22 cellular contexts compared by ENCODE assay signal in genomic region chr5:76271836-76272235, GRCh38.
DNase-seq lines count a peak whose midpoint lies in the region; ATAC-seq and TF ChIP-seq lines count a peak whose summit lies in the region.
"Had no signal": no experiment of that assay in that cellular context is flagged by ENCODE, and none has a peak within 500 bp of the region (broad histone marks: within the 10 kb centered on the region; RNA-seq: fewer than 3 reads in every experiment).

No MANE protein-coding gene starts in this region.

- H3K79me2 ChIP-seq in Loucy (ENCODE audit: insufficient read depth, low read length): no peaks in the 10 kb centered on the region

- H4K20me1 ChIP-seq in Loucy (ENCODE audit: insufficient read depth, low read length, poor library complexity, severe bottlenecking): no peaks in the 10 kb centered on the region
- H4K20me1 ChIP-seq: BLaER1 treated with 17β-estradiol and CSF1 and Interleukin-3, amounts not matched to agents 10 nM and 100 nM had no signal

- no peaks in the 10 kb centered on the region for H3K4me1 Mint-ChIP-seq in glutamatergic neuron (ENCODE audit: low read depth, unreplicated experiment)
- H3K4me1 Mint-ChIP-seq in naive thymus-derived CD4-positive, alpha-beta T cell: peaks cover 0 to 39% (median 4%) of the 10 kb centered on the region in 7 donors

- DNase-seq in ELF-1 (ENCODE audit: low read depth, low spot score) (peak; percentile 31), islet precursor cell (peak; percentile 63), thyroid gland (no peak), glutamatergic neuron (no peak)
- DNase-seq in naive thymus-derived CD4-positive, alpha-beta T cell: no peak
- DNase-seq: CD4-positive, alpha-beta T cell; DMS53; H7; KG1; MM.1S; NCI-H1417; NCI-H1694; NCI-H2029 treated with DMSO at 0.1 percent for 48 hours; NCI-H226; NCI-H510A; NCI-H69; SHP77 treated with DMSO at 0.1 percent for 48 hours had no signal

- 0 out of 2 replicates have a peak overlapping the region, but pooled peaks have one; percentile 39 for H2AFZ ChIP-seq in Loucy (ENCODE audit: low read length)

- intact Hi-C loops in thyroid gland (cut with DNase I): no loop called here
- intact Hi-C loops in naive thymus-derived CD4-positive, alpha-beta T cell (cut with micrococcal nuclease): loop anchor here in 1 of 2 donors (5.0 kb wide), 2 partner anchors 35 to 275 kb away; no protein-coding TSS in a partner anchor

- H3K27me3 ChIP-seq in Loucy (ENCODE audit: insufficient read depth, low read length, poor library complexity, severe bottlenecking) (no peaks in the 10 kb centered on the region), thyroid gland (no peaks in the 10 kb centered on the region)
- H3K27me3 ChIP-seq in naive thymus-derived CD4-positive, alpha-beta T cell (ENCODE audit: control insufficient read depth in 2 of 2, insufficient read depth in 2 of 2, low read length in 2 of 2): no peaks in the 10 kb centered on the region
- H3K27me3 ChIP-seq: BLaER1 treated with 17β-estradiol and CSF1 and Interleukin-3, amounts not matched to agents 10 nM and 100 nM had no signal

- ATAC-seq in HG03039 (IDR thresholded peaks at IDR 0.05; ENCODE audit: unreplicated experiment): no peak
- ATAC-seq in naive thymus-derived CD4-positive, alpha-beta T cell: no peak
- ATAC-seq: Panc1 had no signal

- no peak overlapping the region for H3K4me2 ChIP-seq in Loucy (ENCODE audit: low read depth, low read length, poor library complexity, severe bottlenecking)

- H3F3A ChIP-seq in Loucy (ENCODE audit: low read depth): no peaks in the 10 kb centered on the region

- CTCF ChIA-PET in naive thymus-derived CD4-positive, alpha-beta T cell (lab: Charles Lee): no interaction called here

- H3K36me3 ChIP-seq in Loucy (ENCODE audit: insufficient read depth, low read length) (no peaks in the 10 kb centered on the region), thyroid gland (no peaks in the 10 kb centered on the region)
- no peaks in the 10 kb centered on the region for H3K36me3 ChIP-seq in naive thymus-derived CD4-positive, alpha-beta T cell (ENCODE audit: control insufficient read depth in 2 of 3, insufficient read depth in 3 of 3, low read length in 3 of 3)
- H3K36me3 ChIP-seq: BLaER1 treated with 17β-estradiol and CSF1 and Interleukin-3, amounts not matched to agents 10 nM and 100 nM had no signal

- POLR2A ChIA-PET in naive thymus-derived CD4-positive, alpha-beta T cell (lab: Charles Lee): no interaction called here

- H3K27ac ChIP-seq in thyroid gland: peak overlapping the region; percentile 49 to 63 (median 54)
- no peak overlapping the region for H3K27ac ChIP-seq in naive thymus-derived CD4-positive, alpha-beta T cell (ENCODE audit: low read depth, low read length)
- H3K27ac ChIP-seq: SK-N-MC had no signal

- H3K9me3 Mint-ChIP-seq in glutamatergic neuron (ENCODE audit: unreplicated experiment): no peaks in the 10 kb centered on the region
- peaks cover 0 to 4% (median 0%) of the 10 kb centered on the region in 11 donors for H3K9me3 Mint-ChIP-seq in naive thymus-derived CD4-positive, alpha-beta T cell
- H3K9me3 Mint-ChIP-seq: CD4-positive, alpha-beta T cell had no signal

- no peak for TF ChIP-seq POLR2A in thyroid gland (IDR thresholded peaks at IDR 0.05)

- no peak overlapping the region for H3K27ac Mint-ChIP-seq in glutamatergic neuron (ENCODE audit: unreplicated experiment)
- H3K27ac Mint-ChIP-seq in naive thymus-derived CD4-positive, alpha-beta T cell: no peak overlapping the region
- H3K27ac Mint-ChIP-seq: CD4-positive, alpha-beta T cell had no signal

- H3K9me3 ChIP-seq in Loucy (ENCODE audit: insufficient read depth, low read depth, low read length) (no peaks in the 10 kb centered on the region), thyroid gland (no peaks in the 10 kb centered on the region)
- H3K9me3 ChIP-seq in naive thymus-derived CD4-positive, alpha-beta T cell (ENCODE audit: control insufficient read depth in 2 of 3, low read length in 3 of 3): no peaks in the 10 kb centered on the region

- no peaks in the 10 kb centered on the region for H3K9me2 ChIP-seq in Loucy (replicated peaks; ENCODE audit: low read depth, low read length)

- TF ChIP-seq CTCF in Loucy (conservative IDR thresholded peaks at IDR 0.05; ENCODE audit: low read length): no peak
- TF ChIP-seq CTCF in thyroid gland (IDR thresholded peaks at IDR 0.05): no peak
- no peak for TF ChIP-seq CTCF in glutamatergic neuron (IDR thresholded peaks at IDR 0.05; ENCODE audit: partially characterized antibody, unreplicated experiment)

- no peak overlapping the region for H3K4me3 ChIP-seq in Loucy (ENCODE audit: low read length, poor library complexity, severe bottlenecking)
- no peak overlapping the region for H3K4me3 ChIP-seq in thyroid gland (replicated peaks in 1 of 3)
- H3K4me3 ChIP-seq in naive thymus-derived CD4-positive, alpha-beta T cell (ENCODE audit: low read length): no peak overlapping the region
- H3K4me3 ChIP-seq: BLaER1 treated with 17β-estradiol and CSF1 and Interleukin-3, amounts not matched to agents 10 nM and 100 nM; SK-N-MC had no signal

- no peaks in the 10 kb centered on the region for H3K36me3 Mint-ChIP-seq in glutamatergic neuron (ENCODE audit: unreplicated experiment)
- peaks cover 0 to 9% (median 0%) of the 10 kb centered on the region in 5 donors for H3K36me3 Mint-ChIP-seq in naive thymus-derived CD4-positive, alpha-beta T cell

- H3K4me3 Mint-ChIP-seq in glutamatergic neuron (ENCODE audit: unreplicated experiment): no peak overlapping the region
- no peak overlapping the region for H3K4me3 Mint-ChIP-seq in naive thymus-derived CD4-positive, alpha-beta T cell
- H3K4me3 Mint-ChIP-seq: CD4-positive, alpha-beta T cell had no signal

- H3K4me1 ChIP-seq in Loucy (ENCODE audit: insufficient read depth, low read length, poor library complexity, severe bottlenecking) (peaks cover 7% of the 10 kb centered on the region), thyroid gland (peaks cover 22 to 46% of the 10 kb centered on the region in 2 donors)
- no peaks in the 10 kb centered on the region for H3K4me1 ChIP-seq in naive thymus-derived CD4-positive, alpha-beta T cell (ENCODE audit: control insufficient read depth in 2 of 2, insufficient read depth in 2 of 2, low read length in 2 of 2)

- H3K27me3 Mint-ChIP-seq in glutamatergic neuron (ENCODE audit: unreplicated experiment): no peaks in the 10 kb centered on the region
- peaks cover 0 to 4% (median 0%) of the 10 kb centered on the region in 5 donors for H3K27me3 Mint-ChIP-seq in naive thymus-derived CD4-positive, alpha-beta T cell
- H3K27me3 Mint-ChIP-seq: CD4-positive, alpha-beta T cell had no signal

- no peak overlapping the region for H3K9ac ChIP-seq in Loucy (ENCODE audit: low read depth, low read length, poor library complexity, severe bottlenecking)
- H3K9ac ChIP-seq: BLaER1 treated with 17β-estradiol and CSF1 and Interleukin-3, amounts not matched to agents 10 nM and 100 nM had no signal

Comparison
In these comparisons a context has a peak if more than half of its experiments do, and no peak if none do; other contexts are left out.
1. DNase-seq: peak in ELF-1 (single experiment) and islet precursor cell (single experiment); none in thyroid gland (0 of 2), glutamatergic neuron (single experiment) and naive thymus-derived CD4-positive, alpha-beta T cell (0 of 9).